Comparison of ENCODE assay signal across 9 cellular contexts in the genomic region with DNA sequence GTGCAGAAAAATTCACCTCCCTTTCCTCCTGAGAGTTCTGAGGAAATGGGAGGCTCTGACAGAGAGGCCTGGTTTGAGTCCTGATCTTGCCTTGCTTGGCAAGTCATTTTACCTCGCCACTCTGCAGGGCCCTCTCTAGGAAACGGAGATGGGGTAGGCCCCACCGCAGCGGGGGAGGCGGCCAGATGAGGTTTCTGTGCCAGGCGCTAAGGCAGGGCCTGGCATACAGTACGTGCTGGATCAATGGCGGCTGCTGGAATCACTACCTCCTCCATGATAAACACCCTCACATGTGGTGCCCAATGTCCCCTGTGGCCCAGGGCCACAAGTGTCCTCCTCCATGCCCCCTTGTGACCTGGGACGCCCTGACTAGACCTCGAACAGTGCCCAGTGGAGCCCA. TPM values are rescaled to one million over a fixed set of nuclear protein-coding genes. Genes with fewer than 3 reads are reported as not detected.
DNase-seq lines count a peak whose midpoint lies in the region; ATAC-seq and TF ChIP-seq lines count a peak whose summit lies in the region.
"Had no signal": no experiment of that assay in that cellular context is flagged by ENCODE, and none has a peak within 500 bp of the region (broad histone marks: within the 10 kb centered on the region; RNA-seq: fewer than 3 reads in every experiment).

No MANE protein-coding gene starts in this region.

- H3K23ac ChIP-seq in IMR-90 (ENCODE audit: low read depth, low read length) = no peak overlapping the region

- H2BK20ac ChIP-seq in IMR-90 (ENCODE audit: low read depth, low read length) = peak overlapping the region; percentile 57; the same call in 1 of the 2 replicates

- H2AFZ ChIP-seq in IMR-90 (replicated peaks; ENCODE audit: low read length, poor library complexity) = peak overlapping the region; percentile 95

- no peaks in the 10 kb centered on the region for H3K9me3 ChIP-seq in IMR-90 (ENCODE audit: control insufficient read depth, insufficient read depth, low read length)
- H3K9me3 ChIP-seq: thyroid gland had no signal

- peak overlapping the region; percentile 50; the same call in 1 of the 2 replicates for H2BK120ac ChIP-seq in IMR-90 (ENCODE audit: low read depth, low read length)

- H2BK5ac ChIP-seq in IMR-90 (ENCODE audit: low read depth, low read length, poor library complexity, severe bottlenecking) = peak overlapping the region; percentile 53

- 0 out of 3 replicates have a peak overlapping the region, but pooled peaks have one; percentile 40 for H2BK15ac ChIP-seq in IMR-90 (ENCODE audit: low read depth, low read length)

- no peaks in the 10 kb centered on the region for H3K36me3 ChIP-seq in IMR-90 (ENCODE audit: control insufficient read depth, insufficient read depth, low read length)
- H3K36me3 ChIP-seq: thyroid gland had no signal

- no peak for TF ChIP-seq RAD21 in IMR-90 (IDR thresholded peaks at IDR 0.05; ENCODE audit: low read length)

- TF ChIP-seq POLR2A in IMR-90 (IDR thresholded peaks at IDR 0.05; ENCODE audit: low read depth, low read length) (no peak), lower leg skin (IDR thresholded peaks at IDR 0.05) (no peak)

- H3K4me2 ChIP-seq in IMR-90 (ENCODE audit: low read depth, low read length) = peak overlapping the region; percentile 58

- peak overlapping the region; percentile 81 for H2AK5ac ChIP-seq in IMR-90 (ENCODE audit: low read depth, low read length)

- H3K9me3 Mint-ChIP-seq in Calu3 (ENCODE audit: low read depth, unreplicated experiment) = no peaks in the 10 kb centered on the region
- no peaks in the 10 kb centered on the region for H3K9me3 Mint-ChIP-seq in natural killer cell treated with Interleukin-12 subunit alpha and Interleukin-12 subunit beta and Interleukin-15 and Interleukin-18, amount 100 ng/mL, for 72 hours

- CTCF ChIA-PET in Calu3 (lab: Charles Lee) (interaction anchor here (0.6 kb wide), 1 partner anchor 69 kb away, joined by 3 read pairs; no protein-coding TSS in a partner anchor), IMR-90 (lab: Yijun Ruan, JAX) (interaction anchor here (0.7 kb wide), 1 partner anchor 43 kb away, joined by 3 read pairs; no protein-coding TSS in a partner anchor), HEK293T (lab: Yijun Ruan, JAX) (interaction anchor here (1.0 to 2.1 kb wide), 3 partner anchors 54 to 155 kb away, joined by 3 to 7 read pairs (median 4); no protein-coding TSS in a partner anchor)

- TF ChIP-seq CTCF in Calu3 (IDR thresholded peaks at IDR 0.05; ENCODE audit: unreplicated experiment) = no peak
- no peak for TF ChIP-seq CTCF in IMR-90 (conservative IDR thresholded peaks at IDR 0.05; ENCODE audit: low read depth, low read length)
- no peak for TF ChIP-seq CTCF in astrocyte of the spinal cord (IDR thresholded peaks at IDR 0.05; ENCODE audit: low read depth, low read length)
- no peak for TF ChIP-seq CTCF in lower leg skin (IDR thresholded peaks at IDR 0.05)

- H3K9ac ChIP-seq in IMR-90 (ENCODE audit: low read depth, low read length) = peak overlapping the region; percentile 47; the same call in 1 of the 2 replicates

- H3K4ac ChIP-seq in IMR-90 (ENCODE audit: low read depth, low read length) = peak overlapping the region; percentile 94

- peak overlapping the region; percentile 12 to 86 for H4K8ac ChIP-seq in IMR-90 (ENCODE audit: low read depth in 2 of 2, low read length in 2 of 2)

- POLR2A ChIA-PET in IMR-90 (lab: Charles Lee; ENCODE audit: unreplicated experiment) = no interaction called here
- POLR2A ChIA-PET in HEK293T (lab: Yijun Ruan, JAX) = interaction anchor here (1.0 to 2.1 kb wide), 4 partner anchors 10 to 124 kb away, joined by 3 to 6 read pairs (median 5); no protein-coding TSS in a partner anchor

- peaks cover 10% of the 10 kb centered on the region for H3K4me1 Mint-ChIP-seq in Calu3 (ENCODE audit: low read depth, unreplicated experiment)
- peaks cover 5 to 8% of the 10 kb centered on the region in 2 donors for H3K4me1 Mint-ChIP-seq in natural killer cell treated with Interleukin-12 subunit alpha and Interleukin-12 subunit beta and Interleukin-15 and Interleukin-18, amount 100 ng/mL, for 72 hours (ENCODE audit: low read depth in 2 of 2)

- BruUV-seq in Calu3 (replicated peaks; lab: Mats Ljungman, UMichigan) (no TSS peak), IMR-90 (replicated peaks; lab: Mats Ljungman, UMichigan) (no TSS peak)

- peaks cover 0 to 20% of the 10 kb centered on the region in 2 experiments; a peak in 1 of 4 replicates for H3K79me1 ChIP-seq in IMR-90 (ENCODE audit: low read depth in 1 of 2, low read length in 2 of 2)

- peak overlapping the region; percentile 99 for H2AK9ac ChIP-seq in IMR-90 (replicated peaks; ENCODE audit: low read depth, low read length, poor library complexity)

- H4K91ac ChIP-seq in IMR-90 (ENCODE audit: insufficient read depth, low read depth, low read length) = peak overlapping the region; percentile 57

- H3K36me3 Mint-ChIP-seq in Calu3 (ENCODE audit: insufficient read depth, unreplicated experiment) = peaks cover 11% of the 10 kb centered on the region
- no peaks in the 10 kb centered on the region for H3K36me3 Mint-ChIP-seq in natural killer cell treated with Interleukin-12 subunit alpha and Interleukin-12 subunit beta and Interleukin-15 and Interleukin-18, amount 100 ng/mL, for 72 hours

- peak overlapping the region; percentile 55; the same call in 1 of the 2 replicates for H3K14ac ChIP-seq in IMR-90 (replicated peaks; ENCODE audit: low read depth, low read length)

- H3K27ac Mint-ChIP-seq in Calu3 (ENCODE audit: unreplicated experiment) = no peak overlapping the region
- peak overlapping the region; percentile 0 to 60 for H3K27ac Mint-ChIP-seq in natural killer cell treated with Interleukin-12 subunit alpha and Interleukin-12 subunit beta and Interleukin-15 and Interleukin-18, amount 100 ng/mL, for 72 hours

- peaks cover 46% of the 10 kb centered on the region for H3K27me3 Mint-ChIP-seq in Calu3 (ENCODE audit: unreplicated experiment)
- H3K27me3 Mint-ChIP-seq in natural killer cell treated with Interleukin-12 subunit alpha and Interleukin-12 subunit beta and Interleukin-15 and Interleukin-18, amount 100 ng/mL, for 72 hours = peaks cover 10 to 14% of the 10 kb centered on the region in 2 donors

- peak overlapping the region; percentile 67; the same call in 1 of the 2 replicates for H4K5ac ChIP-seq in IMR-90 (ENCODE audit: low read depth, low read length)

- H3K27ac ChIP-seq in IMR-90 (ENCODE audit: insufficient read depth, low read length) = peak overlapping the region; percentile 30; the same call in 1 of the 2 replicates

- H3K4me3 Mint-ChIP-seq in Calu3 (ENCODE audit: low read depth, unreplicated experiment) = peak overlapping the region; percentile 72
- peak overlapping the region; percentile 72 for H3K4me3 Mint-ChIP-seq in natural killer cell treated with Interleukin-12 subunit alpha and Interleukin-12 subunit beta and Interleukin-15 and Interleukin-18, amount 100 ng/mL, for 72 hours

- in situ Hi-C loops in IMR-90 (cut with MboI; ENCODE audit: low sequenced_read_pairs) (loop anchor here (10.0 kb wide), 1 partner anchor 153 kb away; no protein-coding TSS in a partner anchor), astrocyte of the spinal cord (cut with HindIII; ENCODE audit: low sequenced_read_pairs) (no loop called here)

- 100% methylated on average over 1 of the region's 10 CpGs; no CpG with 5 or more reads in 1 of the 2 experiments for WGBS in IMR-90 (ENCODE audit: extremely low coverage in 2 of 2, insufficient read length in 1 of 2), 2 experiments
- 38 to 48% methylated on average over 10 of the region's 10 CpGs for WGBS in lower leg skin, 2 donors

- H3K4me3 ChIP-seq in IMR-90 (ENCODE audit: insufficient read depth, low read depth, low read length) (0 out of 2 replicates have a peak overlapping the region, but pooled peaks have one; percentile 66), astrocyte of the spinal cord (ENCODE audit: low read depth, low read length) (peak overlapping the region; percentile 89), lower leg skin (ENCODE audit: low read depth, poor library complexity, severe bottlenecking) (no peak overlapping the region)

- H3K9me1 ChIP-seq in IMR-90 (ENCODE audit: insufficient read depth, low read length) = 0 out of 2 replicates have a peak, but pooled peaks cover 2% of the 10 kb centered on the region

- H3K56ac ChIP-seq in IMR-90 (ENCODE audit: extremely low read depth, insufficient read depth, low read length) = no peak overlapping the region

- intact Hi-C loops in Calu3 (cut with micrococcal nuclease; ENCODE audit: unreplicated experiment) (no loop called here), IMR-90 (cut with micrococcal nuclease) (loop anchor here (5.0 kb wide), 1 partner anchor 245 kb away; no protein-coding TSS in a partner anchor), lower leg skin (cut with DNase I; ENCODE audit: low total_unique reads) (no loop called here)

- dilution Hi-C loops in IMR-90 (cut with HindIII; ENCODE audit: low sequenced_read_pairs, unreplicated experiment) = no loop called here

- DNase-seq in Calu3 = no peak
- DNase-seq in IMR-90 = no peak
- no peak for DNase-seq in astrocyte of the spinal cord (ENCODE audit: low read depth, low spot score)
- DNase-seq in natural killer cell treated with Interleukin-12 subunit alpha and Interleukin-12 subunit beta and Interleukin-15 and Interleukin-18, amount 100 ng/mL, for 72 hours (ENCODE audit: low spot score) = no peak
- DNase-seq in lower leg skin (ENCODE audit: low spot score in 2 of 2) = no peak
- no peak for DNase-seq in HEK293T (ENCODE audit: extremely low spot score)
- DNase-seq in activated effector memory CD4-positive, alpha-beta T cell treated with Interleukin-2 at 50 U/mL for 16 hours = no peak
- DNase-seq: NCI-H446, thyroid gland had no signal

- H3K27me3 ChIP-seq in IMR-90 (ENCODE audit: control insufficient read depth, insufficient read depth, low read length) = no peaks in the 10 kb centered on the region
- H3K27me3 ChIP-seq: thyroid gland had no signal

- no peak for ATAC-seq in IMR-90 (ENCODE audit: low read depth)
- no peak for ATAC-seq in natural killer cell treated with Interleukin-12 subunit alpha and Interleukin-12 subunit beta and Interleukin-15 and Interleukin-18, amount 100 ng/mL, for 72 hours

- H4K20me1 ChIP-seq in IMR-90 (ENCODE audit: insufficient read depth, low read length) = peaks cover 4% of the 10 kb centered on the region; the same call in 1 of the 2 replicates

- H3K18ac ChIP-seq in IMR-90 (ENCODE audit: low read depth, low read length) = no peak overlapping the region

- H3K4me1 ChIP-seq in IMR-90 (ENCODE audit: control insufficient read depth, insufficient read depth, low read length) = peaks cover 17% of the 10 kb centered on the region

RNA-seq across cellular contexts. Expression of a gene that starts 0.5 kb away (rescaled TPM):
- total RNA-seq in Calu3 (2022) = 5.1 and 7.8 TPM in 2 replicates
- total RNA-seq in IMR-90 (2012; rRNA removed) = 4.8 and 5.0 TPM in 2 replicates
- polyA plus RNA-seq in IMR-90 (2012; rRNA removed) = 11.6 and 13.7 TPM in 2 replicates
- 4.8 and 7.8 TPM in 2 replicates for polyA plus RNA-seq in IMR-90 (2012; cell fraction: cytosol; rRNA removed)
- polyA plus RNA-seq in IMR-90 (2012; cell fraction: nucleus; rRNA removed; ENCODE audit: low replicate concordance) = 61.6 and 111 TPM in 2 replicates
- under 1 TPM; 0.33 to 0.81 TPM for total RNA-seq in natural killer cell treated with Interleukin-12 subunit alpha and Interleukin-12 subunit beta and Interleukin-15 and Interleukin-18, amount 100 ng/mL, for 72 hours
- total RNA-seq in lower leg skin = 100 to 1,000 TPM in 2 of 4 donors, 10 to 100 TPM in 2; 72.5 to 170 (median 99.8) TPM

RNA-seq across cellular contexts. Expression of a gene that starts 26.0 kb away (rescaled TPM):
- total RNA-seq in Calu3 (2022) (6.4 and 10.1 TPM in 2 replicates), IMR-90 (2012; rRNA removed) (0.83 and 1.3 TPM in 2 replicates), lower leg skin (100 to 1,000 TPM in 1 of 4 donors, 10 to 100 TPM in 3; 53.7 to 168 (median 75.7) TPM)
- polyA plus RNA-seq in IMR-90 (2012; rRNA removed) = 11.2 and 14.5 TPM in 2 replicates
- polyA plus RNA-seq in IMR-90 (2012; cell fraction: cytosol; rRNA removed) = 6.5 and 7.5 TPM in 2 replicates
- 119 and 293 TPM in 2 replicates for polyA plus RNA-seq in IMR-90 (2012; cell fraction: nucleus; rRNA removed; ENCODE audit: low replicate concordance)
- total RNA-seq in natural killer cell treated with Interleukin-12 subunit alpha and Interleukin-12 subunit beta and Interleukin-15 and Interleukin-18, amount 100 ng/mL, for 72 hours = 100 to 1,000 TPM in 1 of 2 donors, 10 to 100 TPM in 1; 83.6 to 106 TPM
